Comparison of ENCODE assay signal across 12 cellular contexts in genomic region chr3:139455855-139456254, GRCh38.
A peak's percentile ranks its signal among the peaks of the same experiment; 100 is the strongest.
DNase-seq lines count a peak whose midpoint lies in the region; ATAC-seq and TF ChIP-seq lines count a peak whose summit lies in the region.
"Had no signal": no experiment of that assay in that cellular context is flagged by ENCODE, and none has a peak within 500 bp of the region (broad histone marks: within the 10 kb centered on the region; RNA-seq: fewer than 3 reads in every experiment).

No MANE protein-coding gene starts in this region.

- H2AFZ ChIP-seq in MM.1S (ENCODE audit: low read length) (no peak overlapping the region), parathyroid adenoma (no peak overlapping the region)

- no peak for ATAC-seq in HG02588 (IDR thresholded peaks at IDR 0.05; ENCODE audit: unreplicated experiment)
- ATAC-seq: gastroesophageal sphincter had no signal

- H3K4me3 ChIP-seq in MM.1S (ENCODE audit: low read length): no peak overlapping the region
- no peak overlapping the region for H3K4me3 ChIP-seq in parathyroid adenoma (ENCODE audit: low read depth, low read length)
- H3K4me3 ChIP-seq: gastroesophageal sphincter had no signal

- H3K36me3 ChIP-seq in MM.1S (replicated peaks; ENCODE audit: insufficient read depth, low read length) (no peaks in the 10 kb centered on the region), parathyroid adenoma (ENCODE audit: control insufficient read depth, insufficient read depth, low read length) (no peaks in the 10 kb centered on the region)
- H3K36me3 ChIP-seq: gastroesophageal sphincter had no signal

- TF ChIP-seq CTCF in MM.1S (IDR thresholded peaks at IDR 0.05; ENCODE audit: low read length) (0 out of 2 replicates have a peak, but pooled peaks have one; percentile 6), parathyroid adenoma (IDR thresholded peaks at IDR 0.05) (peak; percentile 16)

- H3K9ac ChIP-seq in MM.1S (ENCODE audit: low read length): no peak overlapping the region
- H3K9ac ChIP-seq in parathyroid adenoma: no peak overlapping the region
- H3K9ac ChIP-seq: KMS-11 had no signal

- H3K4me1 ChIP-seq in MM.1S (ENCODE audit: low read length): no peaks in the 10 kb centered on the region
- H3K4me1 ChIP-seq in parathyroid adenoma: no peaks in the 10 kb centered on the region
- H3K4me1 ChIP-seq: gastroesophageal sphincter had no signal

- no peaks in the 10 kb centered on the region for H3K9me2 ChIP-seq in MM.1S (replicated peaks; ENCODE audit: insufficient read depth, low read length)

- DNase-seq in NCI-H748 (lab: John Stamatoyannopoulos, UW; ENCODE audit: unreplicated experiment) (peak; percentile 22), NCI-H748 treated with DMSO at 0.1 percent for 48 hours (lab: John Stamatoyannopoulos, UW) (no peak), MM.1S (no peak), T1000 (lab: John Stamatoyannopoulos, UW) (peak; percentile 14), NCI-H526 (lab: John Stamatoyannopoulos, UW) (no peak)
- DNase-seq in effector CD4-positive, alpha-beta T cell: no peak
- DNase-seq: SHP77 treated with DMSO at 0.1 percent for 48 hours; stimulated activated naive CD4-positive, alpha-beta T cell treated with Interleukin-2 at 50 U/mL for 16 hours had no signal

- H3K27ac ChIP-seq in MM.1S (ENCODE audit: low read length) (no peak overlapping the region), parathyroid adenoma (no peak overlapping the region)
- H3K27ac ChIP-seq: gastroesophageal sphincter, KMS-11 had no signal

- H3K79me2 ChIP-seq in MM.1S (ENCODE audit: low read length) (no peaks in the 10 kb centered on the region), parathyroid adenoma (no peaks in the 10 kb centered on the region)

- H4K20me1 ChIP-seq in MM.1S (ENCODE audit: insufficient read depth, low read length): no peaks in the 10 kb centered on the region

- H3K4me2 ChIP-seq in MM.1S (ENCODE audit: low read depth, low read length) (no peak overlapping the region), parathyroid adenoma (ENCODE audit: low read length) (no peak overlapping the region)
- H3K4me2 ChIP-seq: KMS-11 had no signal

- H3K27me3 ChIP-seq in MM.1S (replicated peaks; ENCODE audit: insufficient read depth, low read length) (no peaks in the 10 kb centered on the region), parathyroid adenoma (ENCODE audit: control insufficient read depth, insufficient read depth, low read length) (no peaks in the 10 kb centered on the region)
- H3K27me3 ChIP-seq: gastroesophageal sphincter had no signal

- H3K9me3 ChIP-seq in MM.1S (replicated peaks; ENCODE audit: insufficient read depth, low read length): no peaks in the 10 kb centered on the region
- no peaks in the 10 kb centered on the region for H3K9me3 ChIP-seq in parathyroid adenoma (ENCODE audit: control insufficient read depth, low read length)
- H3K9me3 ChIP-seq: gastroesophageal sphincter had no signal

- H3F3A ChIP-seq in MM.1S (ENCODE audit: insufficient read depth, low read length): no peaks in the 10 kb centered on the region

Comparison
In these comparisons a context has a peak if more than half of its experiments do, and no peak if none do; other contexts are left out.
1. DNase-seq: peak in NCI-H748 (single experiment) and T1000 (single experiment); none in NCI-H748 treated with DMSO at 0.1 percent for 48 hours (single experiment), MM.1S (single experiment), NCI-H526 (0 of 2) and effector CD4-positive, alpha-beta T cell (single experiment).